28 cellular contexts compared by ENCODE assay signal in genomic region chr17:13545941-13546340, GRCh38. TPM values are rescaled to one million over a fixed set of nuclear protein-coding genes. Genes with fewer than 3 reads are reported as not detected.
"Had no signal": no experiment of that assay in that cellular context is flagged by ENCODE, and none has a peak within 500 bp of the region (broad histone marks: within the 10 kb centered on the region; RNA-seq: fewer than 3 reads in every experiment).

No MANE protein-coding gene starts in this region.

- H3K27ac Mint-ChIP-seq: stimulated activated naive B cell treated with anti-CD40 and anti-IgM and Interleukin-4, amounts not matched to agents 10 μg/mL and 1 μg/mL and 100 μg/mL, for 72 hours had no signal

- H3K9me3 ChIP-seq: left ventricle myocardium inferior, pancreas, prostate gland, testis, thyroid gland, transverse colon, upper lobe of left lung, vagina had no signal

- H3K4me3 Mint-ChIP-seq: naive thymus-derived CD8-positive, alpha-beta T cell; nephron; neural crest cell; stimulated activated naive B cell treated with anti-CD40 and anti-IgM and Interleukin-4, amounts not matched to agents 10 μg/mL and 1 μg/mL and 100 μg/mL, for 72 hours had no signal

- H3K4me1 ChIP-seq: left ventricle myocardium inferior, pancreas, prostate gland, stomach, thyroid gland, transverse colon, upper lobe of left lung had no signal

- FAIRE-seq: pancreas had no signal

- ATAC-seq: naive thymus-derived CD8-positive, alpha-beta T cell; pancreas; right cardiac atrium; sciatic nerve; stimulated activated naive B cell treated with anti-CD40 and anti-IgM and Interleukin-4, amounts not matched to agents 10 μg/mL and 1 μg/mL and 100 μg/mL, for 72 hours; stimulated activated naive CD8-positive, alpha-beta T cell treated with anti-CD3 and anti-CD28 coated beads, Interleukin-15, Interleukin-2, amounts not matched to agents 100 U/mL and 50 U/mL, for 24 hours had no signal

- H3K4me3 ChIP-seq: left ventricle myocardium inferior, lung, pancreas, prostate gland, skin epidermis, stomach, testis, thyroid gland, transverse colon, upper lobe of left lung, vagina had no signal

- H3K27me3 ChIP-seq: pancreas, stomach, testis, thyroid gland, transverse colon, upper lobe of left lung, vagina had no signal

- H3K36me3 ChIP-seq: left ventricle myocardium inferior, pancreas, prostate gland, stomach, thyroid gland, transverse colon, upper lobe of left lung, vagina had no signal

- H3K4me1 Mint-ChIP-seq: naive thymus-derived CD8-positive, alpha-beta T cell; stimulated activated naive B cell treated with anti-CD40 and anti-IgM and Interleukin-4, amounts not matched to agents 10 μg/mL and 1 μg/mL and 100 μg/mL, for 72 hours had no signal

- H3K27ac ChIP-seq: left ventricle myocardium inferior, pancreas, prostate gland, skin epidermis, stomach, testis, thyroid gland, transverse colon, upper lobe of left lung had no signal

- DNase-seq: islet precursor cell; left ventricle myocardium inferior; mesendoderm; midbrain; naive thymus-derived CD8-positive, alpha-beta T cell; nucleus accumbens; pancreas; posterior cingulate gyrus; retina; right cardiac atrium; stimulated activated CD4-positive, alpha-beta T cell treated with anti-CD3 and anti-CD28 coated beads, Interleukin-12 subunit alpha, Interleukin-12 subunit beta, amount 100 ng/mL, for 4 hours; stimulated activated CD4-positive, alpha-beta T cell treated with anti-CD3 and anti-CD28 coated beads, Interleukin-15, amount 100 ng/mL, for 24 hours; stimulated activated CD4-positive, alpha-beta T cell treated with anti-CD3 and anti-CD28 coated beads, Interleukin-2, amount 100 ng/mL, for 24 hours; stimulated activated CD4-positive, alpha-beta T cell treated with anti-CD3 and anti-CD28 coated beads, Interleukin-4, amount 100 ng/mL, for 1 hour; stimulated activated naive B cell treated with anti-CD40 and anti-IgM and Interleukin-4, amounts not matched to agents 10 μg/mL and 1 μg/mL and 100 μg/mL, for 72 hours; stimulated activated naive CD8-positive, alpha-beta T cell treated with anti-CD3 and anti-CD28 coated beads, Interleukin-15, Interleukin-2, amounts not matched to agents 100 U/mL and 50 U/mL, for 24 hours; stomach; testis; thyroid gland; transverse colon; upper lobe of left lung had no signal

RNA-seq across cellular contexts. Expression of gene HS3ST3A1, which starts 55.8 kb away (rescaled TPM):
- total RNA-seq: naive thymus-derived CD8-positive, alpha-beta T cell had no signal
